8 cellular contexts compared by ENCODE assay signal in genomic region chr1:213989071-213989739, GRCh38. TPM values are rescaled to one million over a fixed set of nuclear protein-coding genes. Genes with fewer than 3 reads are reported as not detected.
DNase-seq lines count a peak whose midpoint lies in the region; ATAC-seq and TF ChIP-seq lines count a peak whose summit lies in the region.

No MANE protein-coding gene starts in this region.

- peaks cover 0 to 14% (median 0%) of the 10 kb centered on the region in 11 experiments; a peak in 5 of 22 replicates for H4K20me1 ChIP-seq in BLaER1 treated with 17β-estradiol and CSF1 and Interleukin-3, amounts not matched to agents 10 nM and 100 nM

- peaks cover 65% of the 10 kb centered on the region for H3K27me3 Mint-ChIP-seq in activated T-helper 17 cell treated with anti-CD3 and anti-CD28 coated beads, Interleukin-2, amount 50 U/mL, for 72 hours

- H3K9ac ChIP-seq in BLaER1 treated with 17β-estradiol and CSF1 and Interleukin-3, amounts not matched to agents 10 nM and 100 nM = peak overlapping the region; percentile 66 to 88 (median 75); a peak in 20 of 22 replicates

- peaks cover 15% of the 10 kb centered on the region for H3K4me1 Mint-ChIP-seq in activated T-helper 17 cell treated with anti-CD3 and anti-CD28 coated beads, Interleukin-2, amount 50 U/mL, for 72 hours

- H3K4me1 ChIP-seq in BLaER1 treated with 17β-estradiol and CSF1 and Interleukin-3, amounts not matched to agents 10 nM and 100 nM = peaks cover 0 to 19% (median 9%) of the 10 kb centered on the region in 10 experiments; a peak in 14 of 20 replicates
- H3K4me1 ChIP-seq in right cardiac atrium (ENCODE audit: control insufficient read depth, insufficient read depth, low read length) (no peaks in the 10 kb centered on the region), sigmoid colon (peaks cover 0 to 41% (median 38%) of the 10 kb centered on the region in 4 donors)

- peak; percentile 23 to 62 (median 59) for DNase-seq in right cardiac atrium
- DNase-seq in sigmoid colon = no peak
- DNase-seq in HCEC 1CT = no peak

- TF ChIP-seq CTCF in sigmoid colon (IDR thresholded peaks at IDR 0.05) = no peak

- peak overlapping the region; percentile 63 to 88 (median 79) for H3K4me2 ChIP-seq in BLaER1 treated with 17β-estradiol and CSF1 and Interleukin-3, amounts not matched to agents 10 nM and 100 nM

- intact Hi-C loops in right cardiac atrium (cut with DNase I) (loop anchor here in 3 of 4 donors (2.0 to 10.0 kb wide), 6 partner anchors 42 to 607 kb away; no protein-coding TSS in a partner anchor), sigmoid colon (cut with DNase I) (loop anchor here (5.0 kb wide), 2 partner anchors 38 to 133 kb away; no protein-coding TSS in a partner anchor)

- no peaks in the 10 kb centered on the region for H3K9me3 Mint-ChIP-seq in activated T-helper 17 cell treated with anti-CD3 and anti-CD28 coated beads, Interleukin-2, amount 50 U/mL, for 72 hours

- no peak for TF ChIP-seq POLR2A in sigmoid colon (IDR thresholded peaks at IDR 0.05)

- peak; percentile 46 for ATAC-seq in HG03095 (IDR thresholded peaks at IDR 0.05; ENCODE audit: unreplicated experiment)
- ATAC-seq in activated T-helper 17 cell treated with anti-CD3 and anti-CD28 coated beads, Interleukin-2, amount 50 U/mL, for 72 hours (replicated peaks) = no peak
- ATAC-seq in right cardiac atrium = peak; percentile 5 to 9
- no peak for ATAC-seq in HG02981 (IDR thresholded peaks at IDR 0.05; ENCODE audit: unreplicated experiment)
- ATAC-seq in GM21360 (IDR thresholded peaks at IDR 0.05; ENCODE audit: unreplicated experiment) = no peak

- no peak for TF ChIP-seq EP300 in sigmoid colon (IDR thresholded peaks at IDR 0.05)

- no peaks in the 10 kb centered on the region for H3K36me3 ChIP-seq in BLaER1 treated with 17β-estradiol and CSF1 and Interleukin-3, amounts not matched to agents 10 nM and 100 nM
- H3K36me3 ChIP-seq in sigmoid colon = no peaks in the 10 kb centered on the region

- H3K4me3 Mint-ChIP-seq in activated T-helper 17 cell treated with anti-CD3 and anti-CD28 coated beads, Interleukin-2, amount 50 U/mL, for 72 hours = peak overlapping the region; percentile 74

- peak overlapping the region; percentile 61 to 71 (median 65) for H3K4me3 ChIP-seq in BLaER1 treated with 17β-estradiol and CSF1 and Interleukin-3, amounts not matched to agents 10 nM and 100 nM
- peak overlapping the region; percentile 74 for H3K4me3 ChIP-seq in right cardiac atrium (ENCODE audit: low read length)
- peak overlapping the region; percentile 46 to 66 (median 60) for H3K4me3 ChIP-seq in sigmoid colon

- WGBS in right cardiac atrium = 4% methylated on average over 35 of the region's 35 CpGs
- WGBS in sigmoid colon, 2 donors = 2 to 4% methylated on average over 35 of the region's 35 CpGs

- H3K27ac ChIP-seq in BLaER1 treated with 17β-estradiol and CSF1 and Interleukin-3, amounts not matched to agents 10 nM and 100 nM = peak overlapping the region in 9 of 11 experiments; percentile 33 to 88 (median 69); a peak in 11 of 22 replicates
- H3K27ac ChIP-seq in right cardiac atrium (ENCODE audit: low read length) (peak overlapping the region; percentile 74), sigmoid colon (peak overlapping the region in 3 of 4 donors; percentile 85 to 92 (median 87))

- H3K27ac Mint-ChIP-seq in activated T-helper 17 cell treated with anti-CD3 and anti-CD28 coated beads, Interleukin-2, amount 50 U/mL, for 72 hours = no peak overlapping the region

- peaks cover 29 to 36% (median 30%) of the 10 kb centered on the region in 11 experiments for H3K27me3 ChIP-seq in BLaER1 treated with 17β-estradiol and CSF1 and Interleukin-3, amounts not matched to agents 10 nM and 100 nM
- H3K27me3 ChIP-seq in right cardiac atrium (ENCODE audit: control insufficient read depth, insufficient read depth) (no peaks in the 10 kb centered on the region), sigmoid colon (peaks cover 24 to 44% (median 27%) of the 10 kb centered on the region in 3 donors)

- peaks cover 10 to 21% (median 16%) of the 10 kb centered on the region in 11 experiments; a peak in 19 of 22 replicates for H3K9me3 ChIP-seq in BLaER1 treated with 17β-estradiol and CSF1 and Interleukin-3, amounts not matched to agents 10 nM and 100 nM (replicated peaks in 1 of 11)
- no peaks in the 10 kb centered on the region for H3K9me3 ChIP-seq in right cardiac atrium (ENCODE audit: control insufficient read depth, low read length)
- no peaks in the 10 kb centered on the region for H3K9me3 ChIP-seq in sigmoid colon

- peaks cover 8% of the 10 kb centered on the region for H3K36me3 Mint-ChIP-seq in activated T-helper 17 cell treated with anti-CD3 and anti-CD28 coated beads, Interleukin-2, amount 50 U/mL, for 72 hours (ENCODE audit: low read depth)

RNA-seq across cellular contexts. Expression of gene PROX1, which starts 1.4 kb away (rescaled TPM):
- under 1 TPM; 0.08 to 0.11 TPM for total RNA-seq in activated T-helper 17 cell treated with anti-CD3 and anti-CD28 coated beads, Interleukin-2, amount 50 U/mL, for 72 hours
- total RNA-seq in right cardiac atrium = 10 to 100 TPM; 63.6 to 98.8 (median 86.5) TPM
- 14.6 TPM for polyA plus RNA-seq in right cardiac atrium
- total RNA-seq in sigmoid colon = 1 to 10 TPM; 5.4 to 7.7 (median 6.4) TPM
- polyA plus RNA-seq in sigmoid colon = 1 to 10 TPM; 1.4 to 2.4 (median 2.4) TPM

Comparison
In these comparisons a context has a peak if more than half of its experiments do, and no peak if none do; other contexts are left out.
1. ATAC-seq: peak in HG03095 (single experiment) and right cardiac atrium (2 of 2); none in activated T-helper 17 cell treated with anti-CD3 and anti-CD28 coated beads, Interleukin-2, amount 50 U/mL, for 72 hours (single experiment), HG02981 (single experiment) and GM21360 (single experiment).
2. DNase-seq: peak in right cardiac atrium (3 of 3); none in sigmoid colon (single experiment) and HCEC 1CT (single experiment).
3. RNA of gene PROX1, which starts 1.4 kb away (total RNA-seq): 63.6 to 98.8 TPM in right cardiac atrium; 5.4 to 7.7 TPM in sigmoid colon and 0.08 to 0.11 TPM in activated T-helper 17 cell treated with anti-CD3 and anti-CD28 coated beads, Interleukin-2, amount 50 U/mL, for 72 hours; every median in the first group is over 4 times any median in the second.
4. Peak in every context shown above with its lines, with median percentiles within 50 percentile points of each other: H3K27ac ChIP-seq and H3K4me3 ChIP-seq.